8 cellular contexts compared by ENCODE assay signal in genomic region chr1:154628122-154628405, GRCh38. TPM values are rescaled to one million over a fixed set of nuclear protein-coding genes. Genes with fewer than 3 reads are reported as not detected.
A peak's percentile ranks its signal among the peaks of the same experiment; 100 is the strongest.
DNase-seq lines count a peak whose midpoint lies in the region; ATAC-seq and TF ChIP-seq lines count a peak whose summit lies in the region.

No MANE protein-coding gene starts in this region.

- H3K4me1 ChIP-seq in NT2/D1 (ENCODE audit: insufficient read depth, insufficient read length) (peaks cover 5% of the 10 kb centered on the region), endodermal cell (ENCODE audit: control insufficient read depth, insufficient read depth, low read length) (no peaks in the 10 kb centered on the region)

- H3K27ac ChIP-seq in endodermal cell (ENCODE audit: low read depth, low read length) (peak overlapping the region; percentile 87), neural cell (ENCODE audit: low read length) (peak overlapping the region; percentile 92)

- TF ChIP-seq RAD21 in neural cell (conservative IDR thresholded peaks at IDR 0.05): no peak

- H4K20me1 ChIP-seq in neural cell (ENCODE audit: insufficient read depth): no peaks in the 10 kb centered on the region

- H3K27me3 Mint-ChIP-seq in endodermal cell (ENCODE audit: insufficient read depth): peaks cover 11% of the 10 kb centered on the region

- H3K27ac Mint-ChIP-seq in endodermal cell: peak overlapping the region; percentile 99

- H3K4me1 Mint-ChIP-seq in endodermal cell: peaks cover 8% of the 10 kb centered on the region

- DNase-seq in NT2/D1 (ENCODE audit: low read depth, low spot score) (no peak), endodermal cell (no peak), NCI-H1417 (lab: John Stamatoyannopoulos, UW) (no peak), nucleus accumbens (lab: John Stamatoyannopoulos, UW) (no peak), pons (ENCODE audit: low spot score) (no peak), COLO668 (lab: John Stamatoyannopoulos, UW; ENCODE audit: unreplicated experiment) (no peak)

- H3K4me3 Mint-ChIP-seq in endodermal cell: peak overlapping the region; percentile 80

- H2AFZ ChIP-seq in neural cell (ENCODE audit: low read depth, low read length): peak overlapping the region; percentile 97

- peak; percentile 27 for ATAC-seq in GM19328 (IDR thresholded peaks at IDR 0.05; ENCODE audit: unreplicated experiment)

- H3K27me3 ChIP-seq in NT2/D1 (ENCODE audit: insufficient read depth, insufficient read length): no peaks in the 10 kb centered on the region
- H3K27me3 ChIP-seq in endodermal cell (ENCODE audit: control insufficient read depth, insufficient read depth, low read length, poor library complexity, severe bottlenecking): peaks cover 10% of the 10 kb centered on the region
- peaks cover 4% of the 10 kb centered on the region for H3K27me3 ChIP-seq in neural cell (ENCODE audit: insufficient read depth, low read depth, low read length)

- H3K36me3 ChIP-seq in NT2/D1 (ENCODE audit: insufficient read depth, insufficient read length, low read length) (peaks cover 18% of the 10 kb centered on the region), endodermal cell (ENCODE audit: control insufficient read depth, insufficient read depth, low read length) (peaks cover 11% of the 10 kb centered on the region), neural cell (ENCODE audit: insufficient read depth, low read length) (no peaks in the 10 kb centered on the region)

- peaks cover 9% of the 10 kb centered on the region for H3K36me3 Mint-ChIP-seq in endodermal cell (ENCODE audit: low read depth)

- H3K79me2 ChIP-seq in neural cell (replicated peaks; ENCODE audit: insufficient read depth, low read length): peaks cover 44% of the 10 kb centered on the region

- H3K9me3 ChIP-seq in NT2/D1 (ENCODE audit: insufficient read depth, low read length) (peaks cover 25% of the 10 kb centered on the region), endodermal cell (ENCODE audit: control insufficient read depth, low read length) (peaks cover 19% of the 10 kb centered on the region), neural cell (ENCODE audit: low read length) (no peaks in the 10 kb centered on the region)

- TF ChIP-seq EP300 in neural cell (conservative IDR thresholded peaks at IDR 0.05; ENCODE audit: poor library complexity, severe bottlenecking): no peak

- WGBS in endodermal cell (ENCODE audit: insufficient coverage in 1 of 2, insufficient read length in 1 of 2), 2 experiments: 40 to 51% methylated on average over 1 to 5 of the region's 5 CpGs

- H3K4me3 ChIP-seq in NT2/D1 (ENCODE audit: insufficient read length, low read depth) (peak overlapping the region; percentile 98), endodermal cell (ENCODE audit: low read length) (peak overlapping the region; percentile 88), neural cell (ENCODE audit: low read length) (peak overlapping the region; percentile 94)

- H3K9me3 Mint-ChIP-seq in endodermal cell: peaks cover 25% of the 10 kb centered on the region

- peak overlapping the region; percentile 61 for H3K4me2 ChIP-seq in neural cell (ENCODE audit: low read length)

- TF ChIP-seq CTCF in endodermal cell (conservative IDR thresholded peaks at IDR 0.05) (no peak), neural cell (IDR thresholded peaks at IDR 0.05; ENCODE audit: poor library complexity, severe bottlenecking) (no peak)

- H3K9me2 ChIP-seq in neural cell (ENCODE audit: insufficient read depth, low read length): no peaks in the 10 kb centered on the region

- peak overlapping the region; percentile 62 for H3K9ac ChIP-seq in NT2/D1 (ENCODE audit: insufficient read length, low read depth)
- H3K9ac ChIP-seq in endodermal cell (ENCODE audit: extremely low read depth, low read length, poor library complexity, severe bottlenecking): peak overlapping the region; percentile 90
- peak overlapping the region; percentile 99 for H3K9ac ChIP-seq in neural cell (ENCODE audit: low read length)

- H3F3A ChIP-seq in neural cell (ENCODE audit: insufficient read depth, low read length, poor library complexity, severe bottlenecking): peaks cover 3% of the 10 kb centered on the region

TF ChIP-seq in neural cell, 6 proteins besides CTCF, POLR2A, EP300 and RAD21:
- TF ChIP-seq MXI1 (conservative IDR thresholded peaks at IDR 0.05; ENCODE audit: poor library complexity, severe bottlenecking) (no peak), SMC3 (conservative IDR thresholded peaks at IDR 0.05; ENCODE audit: poor library complexity) (no peak), POLR2AphosphoS5 (IDR thresholded peaks at IDR 0.05) (no peak), TAF1 (IDR thresholded peaks at IDR 0.05; ENCODE audit: low read depth) (no peak), REST (IDR thresholded peaks at IDR 0.05; ENCODE audit: borderline replicate concordance) (no peak), EZH2 (IDR thresholded peaks at IDR 0.05; ENCODE audit: borderline replicate concordance, insufficient read depth, low read length, poor library complexity, severe bottlenecking) (no peak)

RNA-seq across cellular contexts. Expression of gene ADAR, which starts 20.1 kb away (rescaled TPM):
- 100 to 1,000 TPM; 148 to 166 TPM for total RNA-seq in endodermal cell
- 90.5 TPM for polyA plus RNA-seq in endodermal cell (2013, experiment 1 of 2)
- polyA plus RNA-seq in endodermal cell (2013, experiment 2 of 2): 91.7 TPM
- 51.4 and 59.3 TPM in 2 replicates for polyA plus RNA-seq in neural cell
- 136 and 139 TPM in 2 replicates for polyA minus RNA-seq in neural cell
